ENCODE assay signal across 24 cellular contexts in the genomic region with DNA sequence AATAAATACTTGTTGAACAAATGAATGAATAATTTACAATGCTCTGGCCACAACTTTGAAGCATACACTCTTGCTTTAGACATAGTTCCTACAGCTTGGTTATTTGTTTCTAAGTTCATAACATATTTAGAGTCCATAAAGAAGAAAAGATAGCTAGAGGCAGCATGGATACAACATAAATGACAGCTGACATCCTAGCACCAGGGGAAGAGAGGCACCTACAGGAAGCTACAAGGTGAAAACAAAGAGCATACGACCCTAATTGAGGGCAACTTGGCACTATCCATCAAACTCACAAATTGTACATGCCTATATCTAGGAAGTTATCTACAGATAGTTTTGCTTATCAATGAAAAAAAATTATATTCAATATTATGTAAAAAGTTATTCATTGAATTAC.
"Had no signal": no experiment of that assay in that cellular context is flagged by ENCODE, and none has a peak within 500 bp of the region (broad histone marks: within the 10 kb centered on the region; RNA-seq: fewer than 3 reads in every experiment).

No MANE protein-coding gene starts in this region.

- FAIRE-seq: HTR-8/SVneo had no signal

- DNase-seq: IMR-90, Karpas-422, KG1, MG63, NCI-H1092, NCI-H1105 treated with DMSO at 0.1 percent for 48 hours, NCI-H1417 treated with DMSO at 0.1 percent for 48 hours, NCI-H146, NCI-H1694 treated with DMSO at 0.1 percent for 48 hours, NCI-H1930, NCI-H2081, NCI-H2171, NCI-H226, NCI-H446, NCI-H510A, NCI-H524 treated with DMSO at 0.1 percent for 48 hours, NCI-H82, Right ventricle myocardium superior, RPMI8226, SIG-M5 had no signal

- H3K4me1 ChIP-seq: SJSA1 had no signal

- H3K27ac ChIP-seq: HL-60, SJSA1, SK-N-MC had no signal

- H3K9me3 ChIP-seq: MG63, SJSA1 had no signal

- H3K4me3 ChIP-seq: MG63, SJSA1, SK-N-MC had no signal

- H3K36me3 ChIP-seq: MG63, SJSA1 had no signal

- H3K27me3 ChIP-seq: MG63, SJSA1 had no signal
